ENCODE assay signal across 21 cellular contexts in the genomic region with DNA sequence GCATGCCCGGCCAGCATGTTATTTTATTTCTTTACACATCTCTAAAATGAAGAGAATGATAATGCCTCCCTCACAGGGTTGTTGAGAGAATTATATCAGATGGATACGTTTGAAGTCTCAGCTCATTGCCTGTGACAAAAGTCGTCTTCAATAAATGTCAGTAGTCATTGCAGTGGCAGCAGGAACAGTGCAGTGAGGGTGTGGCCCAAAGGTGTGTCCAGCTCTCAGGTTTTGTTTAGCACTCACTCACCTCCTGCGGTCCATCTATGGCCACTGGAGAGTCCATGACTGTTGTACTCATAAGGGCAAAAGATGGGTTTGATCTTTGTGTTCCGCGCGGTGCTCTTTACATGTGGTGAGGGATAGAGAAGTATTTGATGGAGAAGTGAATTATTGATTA.
A peak's percentile ranks its signal among the peaks of the same experiment; 100 is the strongest.
DNase-seq lines count a peak whose midpoint lies in the region; ATAC-seq and TF ChIP-seq lines count a peak whose summit lies in the region.
"Had no signal": no experiment of that assay in that cellular context is flagged by ENCODE, and none has a peak within 500 bp of the region (broad histone marks: within the 10 kb centered on the region; RNA-seq: fewer than 3 reads in every experiment).

No MANE protein-coding gene starts in this region.

- ATAC-seq in mucosa of descending colon (peak; percentile 57), lower lobe of right lung (no peak)
- ATAC-seq: GM12878, GM23338, HCT116 had no signal

- H3K27me3 ChIP-seq in osteoblast (ENCODE audit: insufficient read depth, low read length) (no peaks in the 10 kb centered on the region), lower lobe of right lung (ENCODE audit: low read depth) (no peaks in the 10 kb centered on the region)
- H3K27me3 ChIP-seq: BLaER1 had no signal

- DNase-seq in SW480 (ENCODE audit: low spot score) (peak; percentile 4), coronary artery (ENCODE audit: low spot score) (peak; percentile 19), mucosa of descending colon (peak in 1 of 3 donors; percentile 14), osteoblast (ENCODE audit: insufficient read length, low spot score, missing footprints) (peak; percentile 10), CD1c-positive myeloid dendritic cell (ENCODE audit: extremely low spot score) (no peak), lower lobe of right lung (no peak), NCI-H69 (lab: John Stamatoyannopoulos, UW) (no peak)
- DNase-seq in stimulated activated CD4-positive, alpha-beta T cell treated with anti-CD3 and anti-CD28 coated beads, Interleukin-4, amount 100 ng/mL, for 4 hours: no peak
- DNase-seq: CD4-positive, alpha-beta T cell; CD8-positive, alpha-beta memory T cell; DMS 273 treated with DMSO at 0.1 percent for 48 hours; DMS79; EL; GDM1; H9 had no signal

- no peaks in the 10 kb centered on the region for H4K20me1 ChIP-seq in osteoblast (ENCODE audit: insufficient read depth, low read length)
- H4K20me1 ChIP-seq: BLaER1 had no signal

- intact Hi-C loops in mucosa of descending colon (cut with DNase I, micrococcal nuclease): no loop called here
- intact Hi-C loops in lower lobe of right lung (cut with DNase I): no loop called here

- TF ChIP-seq CTCF in coronary artery (IDR thresholded peaks at IDR 0.05) (no peak), mucosa of descending colon (IDR thresholded peaks at IDR 0.05) (no peak), osteoblast (IDR thresholded peaks at IDR 0.05; ENCODE audit: extremely low read depth, low read depth, low read length) (no peak), lower lobe of right lung (IDR thresholded peaks at IDR 0.05) (no peak)

- H3K4me2 ChIP-seq in osteoblast (ENCODE audit: insufficient read depth, low read length): no peak overlapping the region
- H3K4me2 ChIP-seq: BLaER1, GM23338 had no signal

- H3K36me3 ChIP-seq in mucosa of descending colon (ENCODE audit: low read depth) (no peaks in the 10 kb centered on the region), osteoblast (ENCODE audit: insufficient read depth, low read length) (no peaks in the 10 kb centered on the region), lower lobe of right lung (no peaks in the 10 kb centered on the region)
- H3K36me3 ChIP-seq: BLaER1 had no signal

- H3K27ac ChIP-seq in coronary artery (no peak overlapping the region), osteoblast (ENCODE audit: low read depth, low read length) (no peak overlapping the region), lower lobe of right lung (no peak overlapping the region)
- H3K27ac ChIP-seq: 22Rv1, BLaER1, C4-2B had no signal

- H3K9me3 ChIP-seq in mucosa of descending colon (no peaks in the 10 kb centered on the region), osteoblast (ENCODE audit: low read depth, low read length) (no peaks in the 10 kb centered on the region), lower lobe of right lung (no peaks in the 10 kb centered on the region)
- H3K9me3 ChIP-seq: BLaER1 had no signal

- no peak overlapping the region for H2AFZ ChIP-seq in osteoblast (ENCODE audit: low read length)
- H2AFZ ChIP-seq: GM23338 had no signal

- H3K4me1 ChIP-seq in mucosa of descending colon (ENCODE audit: low read depth) (no peaks in the 10 kb centered on the region), osteoblast (ENCODE audit: insufficient read depth, low read length) (peaks cover 11% of the 10 kb centered on the region), lower lobe of right lung (no peaks in the 10 kb centered on the region)

- H3K4me3 ChIP-seq in coronary artery (no peak overlapping the region), mucosa of descending colon (no peak overlapping the region), osteoblast (ENCODE audit: insufficient read depth, low read length) (no peak overlapping the region), lower lobe of right lung (no peak overlapping the region)
- H3K4me3 ChIP-seq: BLaER1, GM12878, GM23338 had no signal

- no peaks in the 10 kb centered on the region for H3K79me2 ChIP-seq in osteoblast (ENCODE audit: insufficient read depth, low read length)

Comparison
In these comparisons a context has a peak if more than half of its experiments do, and no peak if none do; other contexts are left out.
1. DNase-seq: peak in SW480 (single experiment), coronary artery (single experiment) and osteoblast (single experiment); none in stimulated activated CD4-positive, alpha-beta T cell treated with anti-CD3 and anti-CD28 coated beads, Interleukin-4, amount 100 ng/mL, for 4 hours (0 of 2), CD1c-positive myeloid dendritic cell (single experiment), lower lobe of right lung (single experiment) and NCI-H69 (single experiment).